8 cellular contexts compared by ENCODE assay signal in genomic region chr1:162696286-162696862, GRCh38.
DNase-seq lines count a peak whose midpoint lies in the region; ATAC-seq and TF ChIP-seq lines count a peak whose summit lies in the region.

No MANE protein-coding gene starts in this region.

- H2AFZ ChIP-seq in mammary epithelial cell (ENCODE audit: low read depth, low read length) = peak overlapping the region; percentile 85

- no peaks in the 10 kb centered on the region for H3K27me3 ChIP-seq in mammary epithelial cell (ENCODE audit: insufficient read depth, low read length)

- no peak for ATAC-seq in HG02759 (IDR thresholded peaks at IDR 0.05; ENCODE audit: unreplicated experiment)
- ATAC-seq in activated T-cell treated with anti-CD3 and anti-CD28 coated beads, Interleukin-2, amount 50 U/mL, for 72 hours (replicated peaks in 1 of 2) = no peak

- TF ChIP-seq CTCF in mammary epithelial cell (conservative IDR thresholded peaks at IDR 0.05 in 1 of 2, IDR thresholded peaks at IDR 0.05 in 1 of 2; ENCODE audit: extremely low read depth in 1 of 2, insufficient read depth in 1 of 2, low read depth in 1 of 2, low read length in 2 of 2) = no peak

- H3K4me1 Mint-ChIP-seq in activated T-cell treated with anti-CD3 and anti-CD28 coated beads, Interleukin-2, amount 50 U/mL, for 72 hours (ENCODE audit: low read depth) = no peaks in the 10 kb centered on the region

- intact Hi-C loops in mammary epithelial cell (cut with micrococcal nuclease) = no loop called here

- H3K4me2 ChIP-seq in mammary epithelial cell (ENCODE audit: insufficient read depth, low read depth, low read length) = peak overlapping the region; percentile 60

- H3K9ac ChIP-seq in mammary epithelial cell (ENCODE audit: insufficient read depth, low read length) = no peak overlapping the region

- no TSS peak for BruUV-seq in mammary epithelial cell (replicated peaks; lab: Mats Ljungman, UMichigan)

- H3K36me3 Mint-ChIP-seq in activated T-cell treated with anti-CD3 and anti-CD28 coated beads, Interleukin-2, amount 50 U/mL, for 72 hours (ENCODE audit: insufficient read depth in 2 of 2) = no peaks in the 10 kb centered on the region

- peak; percentile 95 for DNase-seq in DMS53 (lab: John Stamatoyannopoulos, UW)
- peak; percentile 91 for DNase-seq in NCI-H2196 treated with DMSO at 0.1 percent for 48 hours (lab: John Stamatoyannopoulos, UW; ENCODE audit: unreplicated experiment)
- peak; percentile 86 for DNase-seq in mammary epithelial cell
- peak; percentile 93 for DNase-seq in iris pigment epithelial cell (ENCODE audit: low read depth)
- DNase-seq in stromal cell of bone marrow (ENCODE audit: low read depth) = peak; percentile 95
- no peak for DNase-seq in activated CD8-positive, alpha-beta memory T cell treated with anti-CD3 and anti-CD28 coated beads, Interleukin-2, amount 50 U/mL, for 4 hours
- no peak for DNase-seq in activated T-cell treated with anti-CD3 and anti-CD28 coated beads, Interleukin-2, amount 50 U/mL, for 72 hours

- CTCF ChIA-PET in mammary epithelial cell (lab: Charles Lee; ENCODE audit: low non-redundant PET) = no interaction called here

- H3K4me3 ChIP-seq in mammary epithelial cell (replicated peaks in 1 of 3; ENCODE audit: insufficient read depth in 1 of 3, low read depth in 2 of 3, low read length in 3 of 3) = no peak overlapping the region

- H3K9me3 Mint-ChIP-seq in activated T-cell treated with anti-CD3 and anti-CD28 coated beads, Interleukin-2, amount 50 U/mL, for 72 hours = no peaks in the 10 kb centered on the region

- peaks cover 20% of the 10 kb centered on the region for H3K4me1 ChIP-seq in mammary epithelial cell (ENCODE audit: insufficient read depth, low read length)

- peaks cover 11% of the 10 kb centered on the region for H3K27me3 Mint-ChIP-seq in activated T-cell treated with anti-CD3 and anti-CD28 coated beads, Interleukin-2, amount 50 U/mL, for 72 hours (ENCODE audit: low read depth)

- no peak overlapping the region for H3K4me3 Mint-ChIP-seq in activated T-cell treated with anti-CD3 and anti-CD28 coated beads, Interleukin-2, amount 50 U/mL, for 72 hours

- no peak overlapping the region for H3K27ac ChIP-seq in mammary epithelial cell (ENCODE audit: insufficient read depth, low read depth, low read length)

- H4K20me1 ChIP-seq in mammary epithelial cell (ENCODE audit: insufficient read depth, low read length) = no peaks in the 10 kb centered on the region

- WGBS in mammary epithelial cell (ENCODE audit: low coverage, missing lambda C conversion rate) = 24% methylated on average over 5 of the region's 5 CpGs

- H3K9me3 ChIP-seq in mammary epithelial cell (replicated peaks; ENCODE audit: insufficient read depth, low read length) = no peaks in the 10 kb centered on the region

- H3K79me2 ChIP-seq in mammary epithelial cell (ENCODE audit: insufficient read depth, low read length) = no peaks in the 10 kb centered on the region

- dilution Hi-C loops in mammary epithelial cell (cut with HindIII; ENCODE audit: low sequenced_read_pairs) = no loop called here

- H3K36me3 ChIP-seq in mammary epithelial cell (ENCODE audit: insufficient read depth, low read length) = no peaks in the 10 kb centered on the region

- no peak overlapping the region for H3K27ac Mint-ChIP-seq in activated T-cell treated with anti-CD3 and anti-CD28 coated beads, Interleukin-2, amount 50 U/mL, for 72 hours

- in situ Hi-C loops in mammary epithelial cell (cut with MboI; ENCODE audit: low sequenced_read_pairs in 2 of 2) = no loop called here

Comparison
In these comparisons a context has a peak if more than half of its experiments do, and no peak if none do; other contexts are left out.
1. DNase-seq: peak in DMS53 (single experiment), NCI-H2196 treated with DMSO at 0.1 percent for 48 hours (single experiment), mammary epithelial cell (single experiment), iris pigment epithelial cell (single experiment) and stromal cell of bone marrow (single experiment); none in activated CD8-positive, alpha-beta memory T cell treated with anti-CD3 and anti-CD28 coated beads, Interleukin-2, amount 50 U/mL, for 4 hours (single experiment) and activated T-cell treated with anti-CD3 and anti-CD28 coated beads, Interleukin-2, amount 50 U/mL, for 72 hours (0 of 2).